In the genomic region with DNA sequence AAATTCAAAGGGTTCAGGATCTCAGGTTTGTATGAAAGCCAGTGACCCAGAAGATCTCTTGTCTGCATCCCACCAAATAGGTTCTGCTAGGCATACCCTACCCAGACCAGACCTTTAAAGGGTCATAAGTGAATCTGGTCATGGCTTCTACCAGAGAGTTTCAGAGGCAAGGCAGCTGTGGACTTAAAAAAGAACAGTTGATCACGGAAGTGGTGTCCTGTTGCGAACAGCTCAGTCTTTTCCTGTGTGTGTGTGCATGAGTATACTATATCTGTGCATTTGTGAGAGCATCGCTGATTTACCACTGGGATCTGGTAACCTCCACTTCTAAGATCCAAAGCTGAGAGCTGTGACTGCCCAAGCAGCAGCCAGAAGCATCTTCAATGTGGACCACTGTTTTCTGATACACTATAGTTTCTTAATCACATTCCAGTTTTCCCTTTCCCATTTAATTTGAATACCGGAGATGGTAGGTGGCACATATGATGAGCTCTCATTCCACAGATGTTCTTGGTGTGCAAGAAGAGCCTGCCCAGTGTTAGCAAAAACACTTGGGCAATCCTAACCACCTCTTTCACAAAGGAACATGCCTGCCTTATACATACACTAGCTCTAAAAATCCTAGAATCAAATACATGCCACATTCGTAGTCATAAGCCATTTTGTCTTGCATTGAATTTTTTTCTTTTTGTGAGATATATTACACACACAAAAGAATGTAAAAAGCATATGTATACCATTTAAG, we compare ENCODE assay signal across 2 cellular contexts.
TF ChIP-seq lines count a peak whose summit lies in the region.

No MANE protein-coding gene starts in this region.

TF ChIP-seq in SK-N-SH, 30 proteins besides CTCF, POLR2A, EP300 and RAD21 (continued from another document):
- TF ChIP-seq, protein P1, sequence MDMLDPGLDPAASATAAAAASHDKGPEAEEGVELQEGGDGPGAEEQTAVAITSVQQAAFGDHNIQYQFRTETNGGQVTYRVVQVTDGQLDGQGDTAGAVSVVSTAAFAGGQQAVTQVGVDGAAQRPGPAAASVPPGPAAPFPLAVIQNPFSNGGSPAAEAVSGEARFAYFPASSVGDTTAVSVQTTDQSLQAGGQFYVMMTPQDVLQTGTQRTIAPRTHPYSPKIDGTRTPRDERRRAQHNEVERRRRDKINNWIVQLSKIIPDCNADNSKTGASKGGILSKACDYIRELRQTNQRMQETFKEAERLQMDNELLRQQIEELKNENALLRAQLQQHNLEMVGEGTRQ (IDR thresholded peaks at IDR 0.05; ENCODE audit: borderline replicate concordance, low read depth, low read length), result no peak
- TF ChIP-seq FOSL2 (IDR thresholded peaks at IDR 0.05; ENCODE audit: borderline replicate concordance, low read depth) (no peak), NFIC (IDR thresholded peaks at IDR 0.05; ENCODE audit: borderline replicate concordance) (no peak), TEAD4 (IDR thresholded peaks at IDR 0.05; ENCODE audit: borderline replicate concordance, insufficient read depth) (no peak), FOXJ3 (CRISPR knock-in tag; IDR thresholded peaks at IDR 0.05) (no peak)

TF ChIP-seq in SK-N-SH treated with all-trans-retinoic acid at 6 μM for 48 hours, 23 proteins besides CTCF, POLR2A, EP300 and RAD21 (continued from another document):
- TF ChIP-seq, protein P2, sequence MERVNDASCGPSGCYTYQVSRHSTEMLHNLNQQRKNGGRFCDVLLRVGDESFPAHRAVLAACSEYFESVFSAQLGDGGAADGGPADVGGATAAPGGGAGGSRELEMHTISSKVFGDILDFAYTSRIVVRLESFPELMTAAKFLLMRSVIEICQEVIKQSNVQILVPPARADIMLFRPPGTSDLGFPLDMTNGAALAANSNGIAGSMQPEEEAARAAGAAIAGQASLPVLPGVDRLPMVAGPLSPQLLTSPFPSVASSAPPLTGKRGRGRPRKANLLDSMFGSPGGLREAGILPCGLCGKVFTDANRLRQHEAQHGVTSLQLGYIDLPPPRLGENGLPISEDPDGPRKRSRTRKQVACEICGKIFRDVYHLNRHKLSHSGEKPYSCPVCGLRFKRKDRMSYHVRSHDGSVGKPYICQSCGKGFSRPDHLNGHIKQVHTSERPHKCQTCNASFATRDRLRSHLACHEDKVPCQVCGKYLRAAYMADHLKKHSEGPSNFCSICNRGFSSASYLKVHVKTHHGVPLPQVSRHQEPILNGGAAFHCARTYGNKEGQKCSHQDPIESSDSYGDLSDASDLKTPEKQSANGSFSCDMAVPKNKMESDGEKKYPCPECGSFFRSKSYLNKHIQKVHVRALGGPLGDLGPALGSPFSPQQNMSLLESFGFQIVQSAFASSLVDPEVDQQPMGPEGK (CRISPR knock-in tag; IDR thresholded peaks at IDR 0.05; ENCODE audit: borderline replicate concordance), result no peak
- TF ChIP-seq OSR1 (CRISPR knock-in tag; IDR thresholded peaks at IDR 0.05) (no peak), RARB (CRISPR knock-in tag; IDR thresholded peaks at IDR 0.05) (no peak), TOX (CRISPR knock-in tag; IDR thresholded peaks at IDR 0.05; ENCODE audit: borderline replicate concordance) (no peak), ESRRG (CRISPR knock-in tag; IDR thresholded peaks at IDR 0.05) (no peak), ARNTL (CRISPR knock-in tag; IDR thresholded peaks at IDR 0.05; ENCODE audit: borderline replicate concordance, low read depth) (no peak), SNAI2 (CRISPR knock-in tag; IDR thresholded peaks at IDR 0.05) (no peak), ZNF70 (CRISPR knock-in tag; IDR thresholded peaks at IDR 0.05) (no peak), ZFP30 (CRISPR knock-in tag; IDR thresholded peaks at IDR 0.05) (no peak)
- TF ChIP-seq, protein P3, sequence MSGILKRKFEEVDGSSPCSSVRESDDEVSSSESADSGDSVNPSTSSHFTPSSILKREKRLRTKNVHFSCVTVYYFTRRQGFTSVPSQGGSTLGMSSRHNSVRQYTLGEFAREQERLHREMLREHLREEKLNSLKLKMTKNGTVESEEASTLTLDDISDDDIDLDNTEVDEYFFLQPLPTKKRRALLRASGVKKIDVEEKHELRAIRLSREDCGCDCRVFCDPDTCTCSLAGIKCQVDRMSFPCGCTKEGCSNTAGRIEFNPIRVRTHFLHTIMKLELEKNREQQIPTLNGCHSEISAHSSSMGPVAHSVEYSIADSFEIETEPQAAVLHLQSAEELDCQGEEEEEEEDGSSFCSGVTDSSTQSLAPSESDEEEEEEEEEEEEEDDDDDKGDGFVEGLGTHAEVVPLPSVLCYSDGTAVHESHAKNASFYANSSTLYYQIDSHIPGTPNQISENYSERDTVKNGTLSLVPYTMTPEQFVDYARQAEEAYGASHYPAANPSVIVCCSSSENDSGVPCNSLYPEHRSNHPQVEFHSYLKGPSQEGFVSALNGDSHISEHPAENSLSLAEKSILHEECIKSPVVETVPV (CRISPR knock-in tag; IDR thresholded peaks at IDR 0.05), result no peak
